16 cellular contexts compared by ENCODE assay signal in the genomic region with DNA sequence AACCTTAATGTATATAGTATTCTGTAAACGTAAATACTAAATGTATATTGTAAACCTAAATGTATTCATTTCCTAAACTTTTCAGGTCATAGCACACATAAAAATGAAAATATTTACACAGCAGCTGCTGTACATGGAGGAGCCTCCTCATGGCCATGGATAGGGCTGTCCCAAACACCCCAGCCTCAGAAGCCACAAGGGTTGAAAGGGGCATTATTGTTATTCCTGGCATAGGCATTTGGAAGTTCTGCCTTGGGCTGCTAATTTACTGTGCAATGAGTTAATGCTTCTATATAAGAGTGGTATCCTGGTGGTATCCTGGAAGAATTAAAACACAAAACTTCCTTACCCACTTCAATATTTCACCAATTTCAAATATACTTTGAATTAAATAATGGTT.
"Had no signal": no experiment of that assay in that cellular context is flagged by ENCODE, and none has a peak within 500 bp of the region (broad histone marks: within the 10 kb centered on the region; RNA-seq: fewer than 3 reads in every experiment).

No MANE protein-coding gene starts in this region.

- DNase-seq: effector CD8-positive, alpha-beta T cell; heart right ventricle; islet precursor cell; mammary epithelial cell; natural killer cell; ovary; sigmoid colon; small intestine; stimulated activated CD4-positive, alpha-beta T cell treated with anti-CD3 and anti-CD28 coated beads, Interleukin-2, amount 100 ng/mL, for 48 hours; stimulated activated naive CD4-positive, alpha-beta T cell treated with Interleukin-2 at 50 U/mL for 16 hours; tibial artery had no signal

- H3K27ac ChIP-seq: coronary artery, heart right ventricle, ovary, right atrium auricular region, sigmoid colon, suprapubic skin, tibial artery had no signal

- H3K36me3 ChIP-seq: heart right ventricle, ovary, right atrium auricular region, sigmoid colon, suprapubic skin, tibial artery had no signal

- ATAC-seq: heart right ventricle, left lobe of liver, natural killer cell had no signal

- H3K4me3 ChIP-seq: coronary artery, heart right ventricle, ovary, right atrium auricular region, sigmoid colon, suprapubic skin, tibial artery had no signal

- H3K36me3 Mint-ChIP-seq: natural killer cell had no signal

- H3K27me3 ChIP-seq: heart right ventricle, ovary, right atrium auricular region, sigmoid colon, suprapubic skin, tibial artery had no signal

- H3K4me1 ChIP-seq: right atrium auricular region, suprapubic skin had no signal

- H3K27ac Mint-ChIP-seq: natural killer cell had no signal

- H3K4me1 Mint-ChIP-seq: natural killer cell had no signal

- H3K9me3 Mint-ChIP-seq: neural crest cell had no signal

- H3K4me3 Mint-ChIP-seq: natural killer cell, neural crest cell had no signal

- H3K9me3 ChIP-seq: ovary, right atrium auricular region, sigmoid colon, suprapubic skin, tibial artery had no signal
